Comparison of ENCODE assay signal across 14 cellular contexts in genomic region chr6:143934867-143935266, GRCh38.
A peak's percentile ranks its signal among the peaks of the same experiment; 100 is the strongest.
DNase-seq lines count a peak whose midpoint lies in the region; ATAC-seq, FAIRE-seq and TF ChIP-seq lines count a peak whose summit lies in the region.
"Had no signal": no experiment of that assay in that cellular context is flagged by ENCODE, and none has a peak within 500 bp of the region (broad histone marks: within the 10 kb centered on the region; RNA-seq: fewer than 3 reads in every experiment).

No MANE protein-coding gene starts in this region.

- H3K4ac ChIP-seq in H1 (replicated peaks; ENCODE audit: insufficient read length, low read depth, low read length) = no peak overlapping the region

- peaks cover 6% of the 10 kb centered on the region for H3K4me1 Mint-ChIP-seq in stimulated activated naive CD8-positive, alpha-beta T cell treated with anti-CD3 and anti-CD28 coated beads, Interleukin-15, amount 100 ng/mL, for 72 hours
- no peaks in the 10 kb centered on the region for H3K4me1 Mint-ChIP-seq in stimulated activated effector memory CD8-positive, alpha-beta T cell treated with anti-CD3 and anti-CD28 coated beads, Interleukin-12 subunit alpha, Interleukin-12 subunit beta, amount 100 ng/mL, for 72 hours

- no peak overlapping the region for H2BK5ac ChIP-seq in H1 (ENCODE audit: low read depth, low read length)

- H2BK20ac ChIP-seq in H1 (ENCODE audit: low read length) = peak overlapping the region; percentile 34; the same call in 1 of the 2 replicates

- no peak overlapping the region for H3K4me2 ChIP-seq in H1 (ENCODE audit: insufficient read depth in 1 of 2, low read depth in 2 of 2, low read length in 2 of 2)
- H3K4me2 ChIP-seq: BLaER1 had no signal

- H3K36me3 Mint-ChIP-seq in stimulated activated effector memory CD8-positive, alpha-beta T cell treated with anti-CD3 and anti-CD28 coated beads, Interleukin-12 subunit alpha, Interleukin-12 subunit beta, amount 100 ng/mL, for 72 hours = no peaks in the 10 kb centered on the region
- H3K36me3 Mint-ChIP-seq: CD4-positive, CD25-positive, alpha-beta regulatory T cell had no signal

- H2AFZ ChIP-seq in H1 (ENCODE audit: low read length) = no peak overlapping the region

- no peak overlapping the region for H3K4me3 ChIP-seq in H1 (ENCODE audit: extremely low read depth in 1 of 4, insufficient read depth in 2 of 4, low read depth in 3 of 4, low read length in 4 of 4)
- H3K4me3 ChIP-seq: BLaER1 had no signal

- no peaks in the 10 kb centered on the region for H3K79me2 ChIP-seq in H1 (ENCODE audit: control insufficient read depth in 1 of 2, insufficient read depth in 2 of 2, low read length in 2 of 2)

- peak; percentile 20 for ATAC-seq in stimulated activated naive CD8-positive, alpha-beta T cell treated with anti-CD3 and anti-CD28 coated beads, Interleukin-15, amount 100 ng/mL, for 72 hours
- ATAC-seq in stimulated activated naive CD8-positive, alpha-beta T cell treated with anti-CD3 and anti-CD28 coated beads, Interleukin-15, Interleukin-2, amounts not matched to agents 100 U/mL and 50 U/mL, for 24 hours = no peak
- no peak for ATAC-seq in stimulated activated effector memory CD8-positive, alpha-beta T cell treated with anti-CD3 and anti-CD28 coated beads, Interleukin-12 subunit alpha, Interleukin-12 subunit beta, amount 100 ng/mL, for 72 hours
- ATAC-seq in GM18498 (IDR thresholded peaks at IDR 0.05; ENCODE audit: unreplicated experiment) = no peak

- peak overlapping the region; percentile 56; the same call in 1 of the 2 replicates for H2AK5ac ChIP-seq in H1 (ENCODE audit: low read depth, low read length)

- no peak for TF ChIP-seq POLR2A in H1 (IDR thresholded peaks at IDR 0.05; ENCODE audit: control extremely low read depth in 1 of 2, low read depth in 2 of 2, low read length in 2 of 2)

- no peak overlapping the region for H4K8ac ChIP-seq in H1 (ENCODE audit: extremely low read depth, insufficient read depth, low read length)

- peak overlapping the region; percentile 55; the same call in 1 of the 2 replicates for H2BK12ac ChIP-seq in H1 (ENCODE audit: low read depth, low read length)

- CTCF ChIA-PET in H1 (lab: Charles Lee; ENCODE audit: partially characterized antibody) = interaction anchor here (0.8 to 18.8 kb wide), 17 partner anchors 8 to 380 kb away, joined by 3 to 591 read pairs (median 4); no protein-coding TSS in a partner anchor

- H3K56ac ChIP-seq in H1 (replicated peaks; ENCODE audit: insufficient read length, low read depth, low read length) = no peak overlapping the region

- 0 out of 4 replicates have a peak, but pooled peaks have one; percentile 3 to 14 for TF ChIP-seq RAD21 in H1 (IDR thresholded peaks at IDR 0.05 in 1 of 2, conservative IDR thresholded peaks at IDR 0.05 in 1 of 2; ENCODE audit: low read depth in 2 of 2, low read length in 2 of 2)

- H2BK15ac ChIP-seq in H1 (ENCODE audit: low read length) = peak overlapping the region; percentile 65; the same call in 1 of the 2 replicates

- TF ChIP-seq CTCF in H1 (IDR thresholded peaks at IDR 0.05; ENCODE audit: control extremely low read depth in 1 of 3, insufficient read depth in 1 of 3, low read depth in 1 of 3, low read length in 3 of 3) = peak; percentile 36 to 55 (median 36)

- no peaks in the 10 kb centered on the region for H3K79me1 ChIP-seq in H1 (ENCODE audit: low read depth, low read length)

- H4K20me1 ChIP-seq in H1 (replicated peaks in 1 of 2; ENCODE audit: control insufficient read depth in 1 of 2, insufficient read depth in 2 of 2, low read length in 2 of 2) = no peaks in the 10 kb centered on the region
- H4K20me1 ChIP-seq: BLaER1 had no signal

- H3K14ac ChIP-seq in H1 (ENCODE audit: insufficient read length) = no peak overlapping the region

- H3K23me2 ChIP-seq in H1 (ENCODE audit: low read depth, low read length) = no peaks in the 10 kb centered on the region

- no peak overlapping the region for H3K23ac ChIP-seq in H1 (ENCODE audit: insufficient read length)

- H3K9me3 ChIP-seq in H1 (ENCODE audit: insufficient read depth in 2 of 2, low read depth in 1 of 2, low read length in 1 of 2) = peaks cover 0 to 8% of the 10 kb centered on the region in 2 experiments; a peak in 2 of 4 replicates
- H3K9me3 ChIP-seq: BLaER1 had no signal

- no peak for DNase-seq in stimulated activated naive CD8-positive, alpha-beta T cell treated with anti-CD3 and anti-CD28 coated beads, Interleukin-15, amount 100 ng/mL, for 72 hours
- no peak for DNase-seq in stimulated activated naive CD8-positive, alpha-beta T cell treated with anti-CD3 and anti-CD28 coated beads, Interleukin-15, Interleukin-2, amounts not matched to agents 100 U/mL and 50 U/mL, for 24 hours
- no peak for DNase-seq in H1 (ENCODE audit: low read depth in 1 of 2, low spot score in 2 of 2)
- no peak for DNase-seq in stimulated activated effector memory CD8-positive, alpha-beta T cell treated with anti-CD3 and anti-CD28 coated beads, Interleukin-12 subunit alpha, Interleukin-12 subunit beta, amount 100 ng/mL, for 72 hours (ENCODE audit: low spot score in 2 of 2)
- DNase-seq in anterior cingulate cortex (lab: John Stamatoyannopoulos, UW) = no peak
- DNase-seq in activated effector memory CD4-positive, alpha-beta T cell treated with anti-CD3 and anti-CD28 coated beads, Interleukin-2, amount 50 U/mL, for 16 hours = no peak
- DNase-seq: 8988T; AML-193; CD4-positive, CD25-positive, alpha-beta regulatory T cell; DMS53; GF-D8 had no signal

- H3K9ac ChIP-seq in H1 (replicated peaks in 1 of 4; ENCODE audit: extremely low read depth in 1 of 4, low read depth in 3 of 4, low read length in 3 of 4) = no peak overlapping the region
- H3K9ac ChIP-seq: BLaER1 had no signal

- 92% methylated on average over 4 of the region's 4 CpGs; no CpG with 5 or more reads in 1 of the 2 experiments for WGBS in H1 (ENCODE audit: extremely low coverage in 1 of 2, insufficient coverage in 1 of 2, insufficient read length in 1 of 2, insufficient replicate concordance in 2 of 2, low coverage in 1 of 2, low lambda C conversion rate in 2 of 2, missing lambda C conversion rate in 1 of 2), 2 experiments

- no peak overlapping the region for H3K27ac Mint-ChIP-seq in stimulated activated naive CD8-positive, alpha-beta T cell treated with anti-CD3 and anti-CD28 coated beads, Interleukin-15, amount 100 ng/mL, for 72 hours
- H3K27ac Mint-ChIP-seq in stimulated activated effector memory CD8-positive, alpha-beta T cell treated with anti-CD3 and anti-CD28 coated beads, Interleukin-12 subunit alpha, Interleukin-12 subunit beta, amount 100 ng/mL, for 72 hours = peak overlapping the region; percentile 10
- H3K27ac Mint-ChIP-seq: CD4-positive, CD25-positive, alpha-beta regulatory T cell had no signal

- no peaks in the 10 kb centered on the region; a peak in 1 of 7 replicates for H3K27me3 ChIP-seq in H1 (replicated peaks in 1 of 4; ENCODE audit: control insufficient read depth in 3 of 4, extremely low read depth in 1 of 4, insufficient read depth in 3 of 4, low read length in 3 of 4)
- H3K27me3 ChIP-seq: BLaER1 had no signal

- no peaks in the 10 kb centered on the region for H3K27me3 Mint-ChIP-seq in stimulated activated naive CD8-positive, alpha-beta T cell treated with anti-CD3 and anti-CD28 coated beads, Interleukin-15, amount 100 ng/mL, for 72 hours

- H3K9me3 Mint-ChIP-seq in stimulated activated naive CD8-positive, alpha-beta T cell treated with anti-CD3 and anti-CD28 coated beads, Interleukin-15, amount 100 ng/mL, for 72 hours = peaks cover 9 to 15% of the 10 kb centered on the region in 2 donors
- H3K9me3 Mint-ChIP-seq in stimulated activated effector memory CD8-positive, alpha-beta T cell treated with anti-CD3 and anti-CD28 coated beads, Interleukin-12 subunit alpha, Interleukin-12 subunit beta, amount 100 ng/mL, for 72 hours = peaks cover 5% of the 10 kb centered on the region

- TF ChIP-seq EP300 in H1 (IDR thresholded peaks at IDR 0.05; ENCODE audit: borderline replicate concordance in 1 of 2, low read depth in 2 of 2, low read length in 2 of 2) = no peak

- H3K4me1 ChIP-seq in H1 (replicated peaks in 1 of 4; ENCODE audit: control insufficient read depth in 3 of 4, insufficient read depth in 4 of 4, low read length in 3 of 4) = peaks cover 0 to 15% (median 4%) of the 10 kb centered on the region in 4 experiments; a peak in 4 of 7 replicates
- H3K4me1 ChIP-seq: BLaER1 had no signal

- no peak overlapping the region for H2BK120ac ChIP-seq in H1 (replicated peaks; ENCODE audit: low read depth, low read length)

- no peak overlapping the region for H3K27ac ChIP-seq in H1 (ENCODE audit: low read depth, low read length)
- H3K27ac ChIP-seq: BLaER1 had no signal

- H4K5ac ChIP-seq in H1 (ENCODE audit: insufficient read length, low read depth, low read length) = no peak overlapping the region

- no peak overlapping the region for H4K91ac ChIP-seq in H1 (replicated peaks; ENCODE audit: insufficient read length, low read length)

- POLR2A ChIA-PET in H1 (lab: Charles Lee; ENCODE audit: partially characterized antibody) = no interaction called here

- FAIRE-seq in H1 (lab: Jason Lieb, UNC) = no peak
- FAIRE-seq: H54 had no signal

- no peak overlapping the region for H3K4me3 Mint-ChIP-seq in stimulated activated naive CD8-positive, alpha-beta T cell treated with anti-CD3 and anti-CD28 coated beads, Interleukin-15, amount 100 ng/mL, for 72 hours
- H3K4me3 Mint-ChIP-seq in stimulated activated effector memory CD8-positive, alpha-beta T cell treated with anti-CD3 and anti-CD28 coated beads, Interleukin-12 subunit alpha, Interleukin-12 subunit beta, amount 100 ng/mL, for 72 hours = no peak overlapping the region
- H3K4me3 Mint-ChIP-seq: CD4-positive, CD25-positive, alpha-beta regulatory T cell had no signal

- no peak overlapping the region for H3K18ac ChIP-seq in H1 (ENCODE audit: extremely low read depth, low read length)

- H3K36me3 ChIP-seq in H1 (ENCODE audit: control insufficient read depth in 2 of 4, insufficient read depth in 4 of 4, low read length in 3 of 4) = no peaks in the 10 kb centered on the region
- H3K36me3 ChIP-seq: BLaER1 had no signal

TF ChIP-seq in H1, 55 proteins besides CTCF, POLR2A, EP300 and RAD21 (continues in another document):
- no peak for TF ChIP-seq SRF (IDR thresholded peaks at IDR 0.05; ENCODE audit: low read depth, low read length)
- TF ChIP-seq NRF1 (IDR thresholded peaks at IDR 0.05; ENCODE audit: low read depth, low read length) = no peak
- TF ChIP-seq NANOG (IDR thresholded peaks at IDR 0.05; ENCODE audit: insufficient read depth, low read depth, low read length, poor library complexity, severe bottlenecking) = no peak
- no peak for TF ChIP-seq SUZ12 (IDR thresholded peaks at IDR 0.05; ENCODE audit: low read length)
- no peak for TF ChIP-seq CBX5 (IDR thresholded peaks at IDR 0.05; ENCODE audit: low read depth, low read length)
- TF ChIP-seq MAX (IDR thresholded peaks at IDR 0.05) = no peak
- TF ChIP-seq SP4 (IDR thresholded peaks at IDR 0.05; ENCODE audit: low read length) = no peak
- TF ChIP-seq TCF12 (IDR thresholded peaks at IDR 0.05; ENCODE audit: low read depth, low read length) = no peak
